In genomic region chr11:35111171-35112055, GRCh38 we compare ENCODE assay signal across 9 cellular contexts. TPM values are rescaled to one million over a fixed set of nuclear protein-coding genes. Genes with fewer than 3 reads are reported as not detected.
DNase-seq lines count a peak whose midpoint lies in the region; ATAC-seq and TF ChIP-seq lines count a peak whose summit lies in the region.
"Had no signal": no experiment of that assay in that cellular context is flagged by ENCODE, and none has a peak within 500 bp of the region (broad histone marks: within the 10 kb centered on the region; RNA-seq: fewer than 3 reads in every experiment).

No MANE protein-coding gene starts in this region.

- H4K20me1 ChIP-seq in mammary epithelial cell (ENCODE audit: insufficient read depth, low read length), result no peaks in the 10 kb centered on the region

- POLR2A ChIA-PET in CD8-positive, alpha-beta memory T cell (lab: Charles Lee), result no interaction called here

- no peaks in the 10 kb centered on the region for H3K27me3 ChIP-seq in CD8-positive, alpha-beta memory T cell (ENCODE audit: insufficient read depth, low read length, poor library complexity, severe bottlenecking)
- H3K27me3 ChIP-seq in mammary epithelial cell (ENCODE audit: insufficient read depth, low read length), result no peaks in the 10 kb centered on the region

- no peaks in the 10 kb centered on the region for H3K36me3 ChIP-seq in CD8-positive, alpha-beta memory T cell (ENCODE audit: insufficient read depth, low read length)
- no peaks in the 10 kb centered on the region for H3K36me3 ChIP-seq in mammary epithelial cell (ENCODE audit: insufficient read depth, low read length)

- BruUV-seq in mammary epithelial cell (replicated peaks; lab: Mats Ljungman, UMichigan), result TSS peak; percentile 67

- ATAC-seq in naive B cell (ENCODE audit: low read depth in 2 of 2) (no peak), HG02870 (IDR thresholded peaks at IDR 0.05; ENCODE audit: unreplicated experiment) (no peak)

- peaks cover 46% of the 10 kb centered on the region for H3K4me1 ChIP-seq in CD8-positive, alpha-beta memory T cell (ENCODE audit: insufficient read depth, low read length)
- peaks cover 70% of the 10 kb centered on the region for H3K4me1 ChIP-seq in mammary epithelial cell (ENCODE audit: insufficient read depth, low read length)

- H3K4me3 ChIP-seq in CD8-positive, alpha-beta memory T cell (ENCODE audit: low read length), result peak overlapping the region; percentile 17
- H3K4me3 ChIP-seq in mammary epithelial cell (replicated peaks in 1 of 3; ENCODE audit: insufficient read depth in 1 of 3, low read depth in 2 of 3, low read length in 3 of 3), result peak overlapping the region in 1 of 3 experiments; percentile 17

- H3K4me3 Mint-ChIP-seq in CD8-positive, alpha-beta memory T cell, result peak overlapping the region in 4 of 7 donors; percentile 25 to 60 (median 37)
- H3K4me3 Mint-ChIP-seq in naive B cell, result peak overlapping the region in 5 of 8 donors; percentile 33 to 86 (median 67)
- no peak overlapping the region for H3K4me3 Mint-ChIP-seq in osteocyte (ENCODE audit: unreplicated experiment)

- TF ChIP-seq CTCF in mammary epithelial cell (conservative IDR thresholded peaks at IDR 0.05 in 1 of 2, IDR thresholded peaks at IDR 0.05 in 1 of 2; ENCODE audit: extremely low read depth in 1 of 2, insufficient read depth in 1 of 2, low read depth in 1 of 2, low read length in 2 of 2) (no peak), osteocyte (IDR thresholded peaks at IDR 0.05) (no peak)

- H3K27me3 Mint-ChIP-seq in CD8-positive, alpha-beta memory T cell, result no peaks in the 10 kb centered on the region
- H3K27me3 Mint-ChIP-seq in naive B cell (no peaks in the 10 kb centered on the region), osteocyte (ENCODE audit: unreplicated experiment) (no peaks in the 10 kb centered on the region)

- no peak overlapping the region for H3K27ac ChIP-seq in CD8-positive, alpha-beta memory T cell (ENCODE audit: low read depth, low read length)
- H3K27ac ChIP-seq in mammary epithelial cell (ENCODE audit: insufficient read depth, low read depth, low read length), result peak overlapping the region; percentile 94

- H2AFZ ChIP-seq in mammary epithelial cell (ENCODE audit: low read depth, low read length), result peak overlapping the region; percentile 53

- peaks cover 37 to 48% (median 45%) of the 10 kb centered on the region in 3 donors for H3K4me1 Mint-ChIP-seq in CD8-positive, alpha-beta memory T cell
- H3K4me1 Mint-ChIP-seq in naive B cell (peaks cover 66 to 85% (median 66%) of the 10 kb centered on the region in 3 donors), osteocyte (ENCODE audit: unreplicated experiment) (peaks cover 6% of the 10 kb centered on the region)

- H3K9ac ChIP-seq in mammary epithelial cell (ENCODE audit: insufficient read depth, low read length), result peak overlapping the region; percentile 89

- no peaks in the 10 kb centered on the region for H3K9me3 Mint-ChIP-seq in CD8-positive, alpha-beta memory T cell
- no peaks in the 10 kb centered on the region for H3K9me3 Mint-ChIP-seq in naive B cell
- no peaks in the 10 kb centered on the region for H3K9me3 Mint-ChIP-seq in osteocyte (ENCODE audit: unreplicated experiment)

- in situ Hi-C loops in mammary epithelial cell (cut with MboI; ENCODE audit: low sequenced_read_pairs in 2 of 2), result no loop called here

- peaks cover 13% of the 10 kb centered on the region for H3K79me2 ChIP-seq in mammary epithelial cell (ENCODE audit: insufficient read depth, low read length)

- CTCF ChIA-PET in CD8-positive, alpha-beta memory T cell (lab: Charles Lee), result no interaction called here
- CTCF ChIA-PET in mammary epithelial cell (lab: Charles Lee; ENCODE audit: low non-redundant PET), result no interaction called here

- peak overlapping the region; percentile 85 for H3K4me2 ChIP-seq in mammary epithelial cell (ENCODE audit: insufficient read depth, low read depth, low read length)

- H3K9me3 ChIP-seq in CD8-positive, alpha-beta memory T cell (ENCODE audit: low read length), result no peaks in the 10 kb centered on the region
- no peaks in the 10 kb centered on the region for H3K9me3 ChIP-seq in mammary epithelial cell (replicated peaks; ENCODE audit: insufficient read depth, low read length)

- DNase-seq in CD8-positive, alpha-beta memory T cell, result no peak
- DNase-seq in M059J (ENCODE audit: low read depth), result peak; percentile 99
- peak; percentile 99 for DNase-seq in mammary epithelial cell
- no peak for DNase-seq in naive B cell
- no peak for DNase-seq in NCI-H2171 (lab: John Stamatoyannopoulos, UW)
- DNase-seq in central memory CD4-positive, alpha-beta T cell, result no peak
- DNase-seq in osteocyte (ENCODE audit: extremely low spot score, unreplicated experiment), result no peak
- DNase-seq: amygdala had no signal

- intact Hi-C loops in mammary epithelial cell (cut with micrococcal nuclease), result loop anchor here (1.0 kb wide), 6 partner anchors 23 to 113 kb away; no protein-coding TSS in a partner anchor

- 0% methylated on average over 4 of the region's 4 CpGs for WGBS in mammary epithelial cell (ENCODE audit: low coverage, missing lambda C conversion rate)

- dilution Hi-C loops in mammary epithelial cell (cut with HindIII; ENCODE audit: low sequenced_read_pairs), result loop anchor here (5.0 kb wide), 2 partner anchors 34 to 79 kb away; no protein-coding TSS in a partner anchor

- H3K27ac Mint-ChIP-seq in CD8-positive, alpha-beta memory T cell, result peak overlapping the region in 6 of 8 donors; percentile 26 to 72 (median 44)
- H3K27ac Mint-ChIP-seq in naive B cell (peak overlapping the region in 5 of 6 donors; percentile 31 to 93 (median 86)), osteocyte (ENCODE audit: unreplicated experiment) (no peak overlapping the region)

- H3K36me3 Mint-ChIP-seq in CD8-positive, alpha-beta memory T cell, result peaks cover 0 to 3% (median 0%) of the 10 kb centered on the region in 3 donors
- H3K36me3 Mint-ChIP-seq in naive B cell, result no peaks in the 10 kb centered on the region
- no peaks in the 10 kb centered on the region for H3K36me3 Mint-ChIP-seq in osteocyte (ENCODE audit: unreplicated experiment)

RNA-seq across cellular contexts. Expression of gene CD44, which starts 27.6 kb away (rescaled TPM):
- total RNA-seq in CD8-positive, alpha-beta memory T cell, result 100 to 1,000 TPM; 510 to 534 TPM
- 338 TPM for polyA plus RNA-seq in CD8-positive, alpha-beta memory T cell
- 405 and 667 TPM in 2 replicates for total RNA-seq in M059J (2014; rRNA removed; shearing (Covaris generic))
- total RNA-seq in mammary epithelial cell (1,000 to 10,000 TPM; 1,362 to 2,544 TPM), osteocyte (283 and 309 TPM in 2 replicates)
- polyA plus RNA-seq in mammary epithelial cell (2,091 TPM), naive B cell (ENCODE audit: low read depth in 6 of 6) (100 to 1,000 TPM; 156 to 277 (median 187) TPM)
- polyA minus RNA-seq in mammary epithelial cell, result 2,638 TPM

Comparison
In these comparisons a context has a peak if more than half of its experiments do, and no peak if none do; other contexts are left out.
1. DNase-seq: peak in M059J (single experiment) and mammary epithelial cell (single experiment); none in CD8-positive, alpha-beta memory T cell (0 of 5), naive B cell (single experiment), NCI-H2171 (single experiment), central memory CD4-positive, alpha-beta T cell (single experiment) and osteocyte (single experiment).